ENCODE assay signal across 8 cellular contexts in the genomic region with DNA sequence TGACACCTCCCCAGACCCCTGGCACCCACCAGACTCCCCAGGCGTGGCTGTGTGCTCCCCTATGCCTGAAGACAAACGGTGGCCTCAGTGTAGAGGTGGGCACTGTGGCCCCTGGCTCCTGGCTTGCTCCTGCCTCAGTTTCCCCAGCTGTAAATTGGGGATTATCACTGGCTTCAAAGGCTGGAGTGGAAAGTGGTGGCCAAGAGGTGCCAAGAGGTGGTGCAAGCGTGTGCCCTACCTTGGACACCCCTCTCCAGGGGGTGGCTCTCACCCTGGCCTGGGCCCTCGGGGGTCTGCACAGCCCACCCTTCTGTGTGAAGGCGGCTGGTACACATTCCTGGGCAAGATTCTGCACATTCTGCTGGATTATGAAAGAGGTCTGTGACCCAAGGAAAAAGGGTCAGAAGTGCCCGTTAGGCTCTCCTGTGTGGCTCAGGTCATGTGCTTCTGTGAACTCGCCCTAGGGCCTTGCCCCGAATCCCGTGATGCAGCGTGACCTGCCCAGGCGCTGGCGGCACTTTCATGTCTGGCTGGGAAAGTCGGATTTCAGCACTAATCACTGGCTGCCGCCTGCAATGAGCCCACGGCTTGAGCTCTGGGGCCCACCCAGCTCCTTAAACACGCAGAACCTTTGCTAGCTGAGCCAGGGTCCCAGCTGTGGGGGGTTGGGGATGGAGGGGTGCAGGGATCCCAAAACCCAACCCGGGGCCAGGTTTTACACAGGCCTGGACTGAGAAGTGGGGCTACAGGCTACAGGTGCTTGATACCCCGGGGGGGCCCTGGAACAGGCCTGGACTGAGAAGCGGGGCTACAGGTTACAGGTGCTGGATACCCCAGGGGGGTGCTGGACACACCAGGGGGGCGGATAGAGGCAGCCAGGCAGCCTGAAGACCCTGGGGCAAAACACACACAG.
DNase-seq lines count a peak whose midpoint lies in the region; ATAC-seq and TF ChIP-seq lines count a peak whose summit lies in the region.
"Not testable (repeated sequence)": the region's sequence is repeated elsewhere in the genome, so short reads cannot be mapped to it uniquely, and the experiment has no call there.

No MANE protein-coding gene starts in this region.

- H3K36me3 Mint-ChIP-seq in activated CD4-positive, alpha-beta T cell treated with anti-CD3 and anti-CD28 coated beads for 36 hours (ENCODE audit: low read depth), result peaks cover 65% of the 10 kb centered on the region
- not testable (repeated sequence) for H3K36me3 Mint-ChIP-seq in osteocyte (ENCODE audit: unreplicated experiment)

- H3K4me1 ChIP-seq in BE2C, result peaks cover 24% of the 10 kb centered on the region
- H3K4me1 ChIP-seq in stomach, result peaks cover 92 to 100% (median 96%) of the 10 kb centered on the region in 4 donors

- not testable (repeated sequence) for TF ChIP-seq POLR2A in stomach (IDR thresholded peaks at IDR 0.05)

- H3K9me3 Mint-ChIP-seq in activated CD4-positive, alpha-beta T cell treated with anti-CD3 and anti-CD28 coated beads for 36 hours (ENCODE audit: low read depth); osteocyte (ENCODE audit: unreplicated experiment): not testable (repeated sequence)

- not testable (repeated sequence) for TF ChIP-seq CTCF in BE2C (IDR thresholded peaks at IDR 0.05; ENCODE audit: low read depth, low read length); osteocyte (IDR thresholded peaks at IDR 0.05); stomach (IDR thresholded peaks at IDR 0.05)

- not testable (repeated sequence) for H3K27me3 ChIP-seq in BE2C, stomach

- H3K9me3 ChIP-seq in BE2C, stomach: not testable (repeated sequence)

- H3K27ac Mint-ChIP-seq in activated CD4-positive, alpha-beta T cell treated with anti-CD3 and anti-CD28 coated beads for 36 hours, result peak overlapping the region; percentile 25
- H3K27ac Mint-ChIP-seq in osteocyte (ENCODE audit: unreplicated experiment), result peak overlapping the region; percentile 97

- peaks cover 87% of the 10 kb centered on the region for H3K4me1 Mint-ChIP-seq in activated CD4-positive, alpha-beta T cell treated with anti-CD3 and anti-CD28 coated beads for 36 hours
- H3K4me1 Mint-ChIP-seq in osteocyte (ENCODE audit: unreplicated experiment), result peaks cover 87% of the 10 kb centered on the region

- H3K4me3 Mint-ChIP-seq in activated CD4-positive, alpha-beta T cell treated with anti-CD3 and anti-CD28 coated beads for 36 hours; osteocyte (ENCODE audit: unreplicated experiment): not testable (repeated sequence)

- WGBS in stomach, 5 donors, result 48 to 67% (median 56%) methylated on average over 9 to 20 of the region's 20 CpGs

- TF ChIP-seq EP300 in stomach (IDR thresholded peaks at IDR 0.05), result not testable (repeated sequence)

- H3K4me3 ChIP-seq in BE2C (ENCODE audit: low read depth, low read length), result not testable (repeated sequence)
- H3K4me3 ChIP-seq in stomach, result peak overlapping the region in 1 of 4 donors; percentile 6

- not testable (repeated sequence) for H3K27me3 Mint-ChIP-seq in activated CD4-positive, alpha-beta T cell treated with anti-CD3 and anti-CD28 coated beads for 36 hours; osteocyte (ENCODE audit: unreplicated experiment)

- POLR2A ChIA-PET in activated CD4-positive, alpha-beta T cell treated with anti-CD3 and anti-CD28 coated beads for 36 hours (lab: Charles Lee), result not testable (repeated sequence)

- DNase-seq in BE2C, result peak; percentile 42
- DNase-seq in HT-29 (ENCODE audit: low spot score), result peak; percentile 20
- DNase-seq in activated CD4-positive, alpha-beta T cell treated with anti-CD3 and anti-CD28 coated beads for 36 hours, result peak; percentile 12
- peak; percentile 27 for DNase-seq in amniotic epithelial cell (ENCODE audit: low read depth)
- DNase-seq in left kidney (ENCODE audit: low read depth, low spot score), result peak; percentile 62
- not testable (repeated sequence) for DNase-seq in osteocyte (ENCODE audit: extremely low spot score, unreplicated experiment)
- DNase-seq in stomach, result peak; percentile 83

- peaks cover 37% of the 10 kb centered on the region for H3K36me3 ChIP-seq in BE2C
- H3K36me3 ChIP-seq in stomach, result not testable (repeated sequence)

- intact Hi-C loops in activated CD4-positive, alpha-beta T cell treated with anti-CD3 and anti-CD28 coated beads for 36 hours (cut with DNase I, micrococcal nuclease); stomach (cut with DNase I; ENCODE audit: low total_unique reads): not testable (repeated sequence)

- peak overlapping the region; percentile 59 to 90 (median 82) for H3K27ac ChIP-seq in stomach

- CTCF ChIA-PET in activated CD4-positive, alpha-beta T cell treated with anti-CD3 and anti-CD28 coated beads for 36 hours (lab: Charles Lee), result not testable (repeated sequence)

- not testable (repeated sequence) for ATAC-seq in activated CD4-positive, alpha-beta T cell treated with anti-CD3 and anti-CD28 coated beads for 36 hours
- ATAC-seq in esophagus mucosa, result peak; percentile 14
